ENCODE assay signal across 11 cellular contexts in the genomic region with DNA sequence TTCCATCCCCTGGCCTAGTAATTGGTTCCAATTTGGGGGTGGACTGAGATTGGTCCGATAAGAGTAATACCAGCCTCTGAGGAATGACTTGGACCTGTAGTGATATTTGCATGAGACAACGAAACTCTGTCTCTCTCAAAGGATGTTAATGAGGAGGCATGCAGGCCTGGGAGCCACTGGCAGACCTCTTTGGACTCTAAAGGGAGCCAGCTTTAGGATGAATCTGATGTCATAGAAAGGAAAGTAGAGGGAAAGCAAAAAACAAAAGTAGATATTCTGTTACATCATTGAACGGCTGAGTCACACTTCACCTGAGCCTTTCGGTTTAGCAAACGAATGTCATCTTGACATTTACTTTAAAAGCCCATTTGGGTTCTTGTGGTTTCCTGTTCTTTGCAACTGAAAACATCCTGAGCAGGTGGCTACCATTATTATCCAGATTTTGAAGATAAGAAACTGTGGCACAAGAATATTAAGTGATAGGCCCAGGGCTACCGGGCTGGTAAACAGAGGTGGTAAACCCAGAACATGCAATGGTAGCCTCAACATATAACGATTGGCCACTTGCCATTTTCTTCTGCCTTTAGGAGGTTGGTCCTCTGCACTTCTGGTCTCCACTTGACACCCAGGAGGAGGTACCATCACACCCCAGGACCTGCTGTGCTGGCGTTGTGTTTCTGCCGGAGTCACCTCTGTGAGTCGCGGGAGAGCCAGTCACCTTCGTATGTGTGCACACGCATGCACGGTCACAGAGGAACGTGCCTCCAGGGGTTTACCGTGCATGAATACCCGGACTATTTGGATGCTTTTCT. TPM values are rescaled to one million over a fixed set of nuclear protein-coding genes. Genes with fewer than 3 reads are reported as not detected.
A peak's percentile ranks its signal among the peaks of the same experiment; 100 is the strongest.
DNase-seq lines count a peak whose midpoint lies in the region; ATAC-seq, FAIRE-seq and TF ChIP-seq lines count a peak whose summit lies in the region.
"Had no signal": no experiment of that assay in that cellular context is flagged by ENCODE, and none has a peak within 500 bp of the region (broad histone marks: within the 10 kb centered on the region; RNA-seq: fewer than 3 reads in every experiment).

No MANE protein-coding gene starts in this region.

- H3K9me3 ChIP-seq in GM12878 (replicated peaks; ENCODE audit: control insufficient read depth, insufficient read depth, low read length) = no peaks in the 10 kb centered on the region; the same call in 1 of the 3 replicates
- H3K9me3 ChIP-seq: heart right ventricle had no signal

- TF ChIP-seq RAD21 in GM12878 (IDR thresholded peaks at IDR 0.05; ENCODE audit: insufficient read depth, low read depth, low read length) = no peak

- FAIRE-seq in GM12878 (lab: Jason Lieb, UNC) = peak; percentile 49

- POLR2A ChIA-PET in GM12878 (lab: Charles Lee) = no interaction called here

- peak overlapping the region; percentile 17 for H3K4me2 ChIP-seq in GM12878 (ENCODE audit: control insufficient read depth, insufficient read depth)

- DNase-seq in Jurkat, Clone E6-1 (ENCODE audit: low read depth, low spot score) = peak; percentile 97
- DNase-seq in T-helper 9 cell = peak; percentile 50
- no peak for DNase-seq in GM12878 (ENCODE audit: low read depth, low spot score)
- peak; percentile 48 for DNase-seq in stimulated activated CD8-positive, alpha-beta memory T cell treated with anti-CD3 and anti-CD28 coated beads, Interleukin-4, amount 100 ng/mL, for 48 hours
- no peak for DNase-seq in GM19238 (ENCODE audit: insufficient read length, low spot score)
- no peak for DNase-seq in SIG-M5 (lab: John Stamatoyannopoulos, UW)
- DNase-seq: heart right ventricle, NCI-H226 had no signal

- no peaks in the 10 kb centered on the region for H3K36me3 ChIP-seq in GM12878 (ENCODE audit: control insufficient read depth in 2 of 2, insufficient read depth in 2 of 2, low read length in 1 of 2)
- H3K36me3 ChIP-seq: heart right ventricle had no signal

- no peak overlapping the region for H3K9ac ChIP-seq in GM12878 (ENCODE audit: control insufficient read depth, insufficient read depth, low read length)
- H3K9ac ChIP-seq: parathyroid adenoma had no signal

- peak overlapping the region; percentile 38 for H3K4me3 ChIP-seq in Jurkat, Clone E6-1 (ENCODE audit: low read length)
- no peak overlapping the region for H3K4me3 ChIP-seq in GM12878
- H3K4me3 ChIP-seq: heart right ventricle had no signal

- in situ Hi-C loops in GM12878 (cut with MboI) = no loop called here

- SMC1A ChIA-PET in GM12878 (lab: Charles Lee; ENCODE audit: uncharacterized antibody, unreplicated experiment) = no interaction called here

- H3K79me2 ChIP-seq in GM12878 (ENCODE audit: control insufficient read depth, insufficient read depth, low read length) = no peaks in the 10 kb centered on the region
- H3K79me2 ChIP-seq: parathyroid adenoma had no signal

- no peaks in the 10 kb centered on the region; a peak in 1 of 4 replicates for H3K27me3 ChIP-seq in GM12878 (replicated peaks in 1 of 2; ENCODE audit: control insufficient read depth in 2 of 2, insufficient read depth in 2 of 2, low read length in 1 of 2)
- H3K27me3 ChIP-seq: heart right ventricle had no signal

- H3K4me1 ChIP-seq in GM12878 (ENCODE audit: control insufficient read depth, insufficient read depth, low read length) = peaks cover 9% of the 10 kb centered on the region
- H3K4me1 ChIP-seq: heart right ventricle, parathyroid adenoma had no signal

- TF ChIP-seq EP300 in GM12878 (IDR thresholded peaks at IDR 0.05; ENCODE audit: borderline replicate concordance in 1 of 2, control insufficient read depth in 1 of 2, low read depth in 2 of 2, low read length in 2 of 2) = no peak; a peak in 1 of 4 replicates

- ATAC-seq in GM12878 = peak; percentile 72
- no peak for ATAC-seq in HG02588 (IDR thresholded peaks at IDR 0.05; ENCODE audit: unreplicated experiment)
- no peak for ATAC-seq in HG02981 (IDR thresholded peaks at IDR 0.05; ENCODE audit: unreplicated experiment)

- BruUV-seq in GM12878 (replicated peaks; lab: Mats Ljungman, UMichigan) = no TSS peak

- RAD21 ChIA-PET in GM12878 (lab: Charles Lee; ENCODE audit: unreplicated experiment) = no interaction called here

- 0 out of 2 replicates have a peak overlapping the region, but pooled peaks have one; percentile 13 for H3K27ac ChIP-seq in GM12878 (ENCODE audit: control insufficient read depth, insufficient read depth)
- H3K27ac ChIP-seq: parathyroid adenoma had no signal

- no peak for TF ChIP-seq CTCF in GM12878 (IDR thresholded peaks at IDR 0.05 in 2 of 3, conservative IDR thresholded peaks at IDR 0.05 in 1 of 3; ENCODE audit: control insufficient read depth in 2 of 3, extremely low read depth in 1 of 3, insufficient read depth in 1 of 3, low read depth in 3 of 3, low read length in 3 of 3)

- WGBS in GM12878 (ENCODE audit: insufficient coverage, insufficient replicate concordance, low lambda C conversion rate, missing lambda C conversion rate) = 8% methylated on average over 17 of the region's 17 CpGs

- H2AFZ ChIP-seq in GM12878 (ENCODE audit: control insufficient read depth, low read depth, low read length) = no peak overlapping the region; the same call in none of the 2 replicates
- H2AFZ ChIP-seq: parathyroid adenoma had no signal

- no peaks in the 10 kb centered on the region for H4K20me1 ChIP-seq in GM12878 (ENCODE audit: control insufficient read depth, insufficient read depth)

- CTCF ChIA-PET in GM12878 (lab: Yijun Ruan, JAX) = no interaction called here

- no peak for TF ChIP-seq POLR2A in GM12878 (IDR thresholded peaks at IDR 0.05; ENCODE audit: low read depth, low read length)

- intact Hi-C loops in GM12878 (cut with micrococcal nuclease; ENCODE audit: unreplicated experiment) = no loop called here

TF ChIP-seq in GM12878, 131 proteins besides CTCF, POLR2A, EP300 and RAD21 (continues in another document):
- TF ChIP-seq NR2C2 (IDR thresholded peaks at IDR 0.05; ENCODE audit: borderline replicate concordance, control insufficient read depth, insufficient read length, low read depth) (no peak), PAX5 (IDR thresholded peaks at IDR 0.05; ENCODE audit: borderline replicate concordance, low read depth, low read length) (no peak), NR2C1 (IDR thresholded peaks at IDR 0.05) (no peak), BRCA1 (IDR thresholded peaks at IDR 0.05; ENCODE audit: low read depth, low read length) (no peak), BMI1 (IDR thresholded peaks at IDR 0.05; ENCODE audit: borderline replicate concordance) (no peak), SMARCA5 (IDR thresholded peaks at IDR 0.05) (no peak)
- TF ChIP-seq, protein P1, sequence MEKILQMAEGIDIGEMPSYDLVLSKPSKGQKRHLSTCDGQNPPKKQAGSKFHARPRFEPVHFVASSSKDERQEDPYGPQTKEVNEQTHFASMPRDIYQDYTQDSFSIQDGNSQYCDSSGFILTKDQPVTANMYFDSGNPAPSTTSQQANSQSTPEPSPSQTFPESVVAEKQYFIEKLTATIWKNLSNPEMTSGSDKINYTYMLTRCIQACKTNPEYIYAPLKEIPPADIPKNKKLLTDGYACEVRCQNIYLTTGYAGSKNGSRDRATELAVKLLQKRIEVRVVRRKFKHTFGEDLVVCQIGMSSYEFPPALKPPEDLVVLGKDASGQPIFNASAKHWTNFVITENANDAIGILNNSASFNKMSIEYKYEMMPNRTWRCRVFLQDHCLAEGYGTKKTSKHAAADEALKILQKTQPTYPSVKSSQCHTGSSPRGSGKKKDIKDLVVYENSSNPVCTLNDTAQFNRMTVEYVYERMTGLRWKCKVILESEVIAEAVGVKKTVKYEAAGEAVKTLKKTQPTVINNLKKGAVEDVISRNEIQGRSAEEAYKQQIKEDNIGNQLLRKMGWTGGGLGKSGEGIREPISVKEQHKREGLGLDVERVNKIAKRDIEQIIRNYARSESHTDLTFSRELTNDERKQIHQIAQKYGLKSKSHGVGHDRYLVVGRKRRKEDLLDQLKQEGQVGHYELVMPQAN (conservative IDR thresholded peaks at IDR 0.05) = no peak
- TF ChIP-seq, protein P2, sequence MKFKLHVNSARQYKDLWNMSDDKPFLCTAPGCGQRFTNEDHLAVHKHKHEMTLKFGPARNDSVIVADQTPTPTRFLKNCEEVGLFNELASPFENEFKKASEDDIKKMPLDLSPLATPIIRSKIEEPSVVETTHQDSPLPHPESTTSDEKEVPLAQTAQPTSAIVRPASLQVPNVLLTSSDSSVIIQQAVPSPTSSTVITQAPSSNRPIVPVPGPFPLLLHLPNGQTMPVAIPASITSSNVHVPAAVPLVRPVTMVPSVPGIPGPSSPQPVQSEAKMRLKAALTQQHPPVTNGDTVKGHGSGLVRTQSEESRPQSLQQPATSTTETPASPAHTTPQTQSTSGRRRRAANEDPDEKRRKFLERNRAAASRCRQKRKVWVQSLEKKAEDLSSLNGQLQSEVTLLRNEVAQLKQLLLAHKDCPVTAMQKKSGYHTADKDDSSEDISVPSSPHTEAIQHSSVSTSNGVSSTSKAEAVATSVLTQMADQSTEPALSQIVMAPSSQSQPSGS (IDR thresholded peaks at IDR 0.05; ENCODE audit: low read length) = peak; percentile 33

RNA-seq across cellular contexts. Expression of a gene that starts 42.7 kb away (rescaled TPM):
- polyA plus RNA-seq in Jurkat, Clone E6-1 (2012; ENCODE audit: insufficient read depth, insufficient read length) = 17.1 TPM
- not detected in 2 replicates for total RNA-seq in GM12878 (2013; cell fraction: nucleolus; rRNA removed)
- total RNA-seq in GM12878 (2014; rRNA removed) (3.8 and 4.5 TPM in 2 replicates), GM12878 (2014; rRNA removed; fragmentation: Illumina TruSeq; extraction: Trizol) (2.9 and 3.0 TPM in 2 replicates), GM12878 (2021) (6.3 and 7.1 TPM in 2 replicates)
- 1.1 TPM for polyA plus RNA-seq in GM12878 (2011; ENCODE audit: low read depth)
- polyA plus RNA-seq in GM12878 (2011; rRNA removed) (0.03 TPM in 2 replicates), GM12878 (2014; fragmentation: Illumina TruSeq; extraction: Trizol) (3.2 and 3.5 TPM in 2 replicates), GM12878 (2014; fragmentation: Nextera tagmentation; extraction: Ambion mirVana) (1 to 10 TPM in 1 of 2 experiments, under 1 TPM in 1; 0.86 to 1.4 TPM), GM12878 (2014; rRNA removed) (3.4 and 4.1 TPM in 2 replicates), GM12878 (2016; fragmentation: Nextera tagmentation; extraction: Ambion mirVana) (1 to 10 TPM; 2.4 to 3.3 TPM)
- 0.04 and 0.05 TPM in 2 replicates for polyA plus RNA-seq in GM12878 (2011; cell fraction: cytosol; rRNA removed)
- 0.06 and 0.07 TPM in 2 replicates for polyA plus RNA-seq in GM12878 (2011; cell fraction: nucleus; rRNA removed)
- 1.3 and 1.5 TPM in 2 replicates for polyA plus RNA-seq in GM12878 (2012)
- 0.05 and 0.15 TPM in 2 replicates for polyA minus RNA-seq in GM12878 (2011; rRNA and poly(A)+ RNA removed)
- 0.62 and 1.6 TPM in 2 replicates for polyA minus RNA-seq in GM12878 (2011; cell fraction: cytosol; rRNA and poly(A)+ RNA removed)
- polyA minus RNA-seq in GM12878 (2011; cell fraction: nucleus; rRNA and poly(A)+ RNA removed) = 0.12 and 0.29 TPM in 2 replicates

Comparison
In these comparisons a context has a peak if more than half of its experiments do, and no peak if none do; other contexts are left out.
1. DNase-seq: peak in Jurkat, Clone E6-1 (single experiment), T-helper 9 cell (single experiment) and stimulated activated CD8-positive, alpha-beta memory T cell treated with anti-CD3 and anti-CD28 coated beads, Interleukin-4, amount 100 ng/mL, for 48 hours (single experiment); none in GM12878 (single experiment), GM19238 (single experiment) and SIG-M5 (single experiment).